In the genomic region with DNA sequence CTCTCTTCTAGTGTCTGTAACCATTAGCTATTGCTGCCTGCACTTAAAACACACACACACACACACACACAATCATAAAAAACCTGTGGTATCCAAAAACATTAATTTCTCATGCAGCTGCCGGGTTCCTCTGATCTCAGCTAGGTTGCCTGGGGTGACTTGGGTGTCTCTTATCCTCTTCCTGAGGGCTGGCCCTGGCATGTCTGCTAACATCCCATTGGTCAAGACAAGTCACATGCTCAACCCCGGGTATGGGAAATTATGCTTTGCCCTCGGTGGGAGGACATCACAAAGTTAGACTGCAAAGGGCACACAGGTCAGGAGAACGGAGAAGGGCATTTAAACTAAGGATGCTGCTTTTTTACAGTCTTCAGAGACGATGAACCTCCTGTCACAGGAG, we compare ENCODE assay signal across 1 cellular context.
TF ChIP-seq lines count a peak whose summit lies in the region.

No MANE protein-coding gene starts in this region.

TF ChIP-seq in GM12878, 131 proteins besides CTCF, POLR2A, EP300 and RAD21:
- TF ChIP-seq FOS (IDR thresholded peaks at IDR 0.05; ENCODE audit: borderline replicate concordance, extremely low read depth, insufficient read length) (no peak), CHD2 (IDR thresholded peaks at IDR 0.05; ENCODE audit: borderline replicate concordance, low read depth, low read length) (no peak), SREBF1 (IDR thresholded peaks at IDR 0.05; ENCODE audit: low read length) (no peak), PAX5 (IDR thresholded peaks at IDR 0.05; ENCODE audit: borderline replicate concordance, low read depth, low read length) (no peak), MEF2A (IDR thresholded peaks at IDR 0.05; ENCODE audit: insufficient read depth, low read depth, low read length) (no peak), PML (IDR thresholded peaks at IDR 0.05; ENCODE audit: low read length) (no peak), JUND (IDR thresholded peaks at IDR 0.05; ENCODE audit: low read depth, low read length) (no peak), HCFC1 (IDR thresholded peaks at IDR 0.05; ENCODE audit: low read length) (no peak), TCF7 (IDR thresholded peaks at IDR 0.05; ENCODE audit: borderline replicate concordance) (no peak), RAD51 (IDR thresholded peaks at IDR 0.05) (peak; percentile 68), NR2F1 (conservative IDR thresholded peaks at IDR 0.05) (peak; percentile 39; the same call in 1 of the 2 replicates), POLR2AphosphoS5 (IDR thresholded peaks at IDR 0.05; ENCODE audit: low read length) (no peak), WRNIP1 (IDR thresholded peaks at IDR 0.05; ENCODE audit: borderline replicate concordance, low read depth, low read length) (no peak), CHD4 (IDR thresholded peaks at IDR 0.05) (no peak), TARDBP (IDR thresholded peaks at IDR 0.05; ENCODE audit: borderline replicate concordance) (no peak), KLF5 (IDR thresholded peaks at IDR 0.05; ENCODE audit: partially characterized antibody) (no peak), ZZZ3 (IDR thresholded peaks at IDR 0.05; ENCODE audit: control insufficient read depth, insufficient read length, low read depth) (no peak)
- TF ChIP-seq, protein P1, sequence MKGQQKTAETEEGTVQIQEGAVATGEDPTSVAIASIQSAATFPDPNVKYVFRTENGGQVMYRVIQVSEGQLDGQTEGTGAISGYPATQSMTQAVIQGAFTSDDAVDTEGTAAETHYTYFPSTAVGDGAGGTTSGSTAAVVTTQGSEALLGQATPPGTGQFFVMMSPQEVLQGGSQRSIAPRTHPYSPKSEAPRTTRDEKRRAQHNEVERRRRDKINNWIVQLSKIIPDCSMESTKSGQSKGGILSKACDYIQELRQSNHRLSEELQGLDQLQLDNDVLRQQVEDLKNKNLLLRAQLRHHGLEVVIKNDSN (IDR thresholded peaks at IDR 0.05; ENCODE audit: borderline replicate concordance, extremely low read length, insufficient read depth, low read depth, low read length), result peak; percentile 64
- TF ChIP-seq, protein P2, sequence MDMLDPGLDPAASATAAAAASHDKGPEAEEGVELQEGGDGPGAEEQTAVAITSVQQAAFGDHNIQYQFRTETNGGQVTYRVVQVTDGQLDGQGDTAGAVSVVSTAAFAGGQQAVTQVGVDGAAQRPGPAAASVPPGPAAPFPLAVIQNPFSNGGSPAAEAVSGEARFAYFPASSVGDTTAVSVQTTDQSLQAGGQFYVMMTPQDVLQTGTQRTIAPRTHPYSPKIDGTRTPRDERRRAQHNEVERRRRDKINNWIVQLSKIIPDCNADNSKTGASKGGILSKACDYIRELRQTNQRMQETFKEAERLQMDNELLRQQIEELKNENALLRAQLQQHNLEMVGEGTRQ (IDR thresholded peaks at IDR 0.05; ENCODE audit: borderline replicate concordance, low read depth, low read length), result peak; percentile 5; the same call in 1 of the 2 replicates
- TF ChIP-seq, protein P3, sequence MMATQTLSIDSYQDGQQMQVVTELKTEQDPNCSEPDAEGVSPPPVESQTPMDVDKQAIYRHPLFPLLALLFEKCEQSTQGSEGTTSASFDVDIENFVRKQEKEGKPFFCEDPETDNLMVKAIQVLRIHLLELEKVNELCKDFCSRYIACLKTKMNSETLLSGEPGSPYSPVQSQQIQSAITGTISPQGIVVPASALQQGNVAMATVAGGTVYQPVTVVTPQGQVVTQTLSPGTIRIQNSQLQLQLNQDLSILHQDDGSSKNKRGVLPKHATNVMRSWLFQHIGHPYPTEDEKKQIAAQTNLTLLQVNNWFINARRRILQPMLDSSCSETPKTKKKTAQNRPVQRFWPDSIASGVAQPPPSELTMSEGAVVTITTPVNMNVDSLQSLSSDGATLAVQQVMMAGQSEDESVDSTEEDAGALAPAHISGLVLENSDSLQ (IDR thresholded peaks at IDR 0.05), result no peak
- TF ChIP-seq, protein P4, sequence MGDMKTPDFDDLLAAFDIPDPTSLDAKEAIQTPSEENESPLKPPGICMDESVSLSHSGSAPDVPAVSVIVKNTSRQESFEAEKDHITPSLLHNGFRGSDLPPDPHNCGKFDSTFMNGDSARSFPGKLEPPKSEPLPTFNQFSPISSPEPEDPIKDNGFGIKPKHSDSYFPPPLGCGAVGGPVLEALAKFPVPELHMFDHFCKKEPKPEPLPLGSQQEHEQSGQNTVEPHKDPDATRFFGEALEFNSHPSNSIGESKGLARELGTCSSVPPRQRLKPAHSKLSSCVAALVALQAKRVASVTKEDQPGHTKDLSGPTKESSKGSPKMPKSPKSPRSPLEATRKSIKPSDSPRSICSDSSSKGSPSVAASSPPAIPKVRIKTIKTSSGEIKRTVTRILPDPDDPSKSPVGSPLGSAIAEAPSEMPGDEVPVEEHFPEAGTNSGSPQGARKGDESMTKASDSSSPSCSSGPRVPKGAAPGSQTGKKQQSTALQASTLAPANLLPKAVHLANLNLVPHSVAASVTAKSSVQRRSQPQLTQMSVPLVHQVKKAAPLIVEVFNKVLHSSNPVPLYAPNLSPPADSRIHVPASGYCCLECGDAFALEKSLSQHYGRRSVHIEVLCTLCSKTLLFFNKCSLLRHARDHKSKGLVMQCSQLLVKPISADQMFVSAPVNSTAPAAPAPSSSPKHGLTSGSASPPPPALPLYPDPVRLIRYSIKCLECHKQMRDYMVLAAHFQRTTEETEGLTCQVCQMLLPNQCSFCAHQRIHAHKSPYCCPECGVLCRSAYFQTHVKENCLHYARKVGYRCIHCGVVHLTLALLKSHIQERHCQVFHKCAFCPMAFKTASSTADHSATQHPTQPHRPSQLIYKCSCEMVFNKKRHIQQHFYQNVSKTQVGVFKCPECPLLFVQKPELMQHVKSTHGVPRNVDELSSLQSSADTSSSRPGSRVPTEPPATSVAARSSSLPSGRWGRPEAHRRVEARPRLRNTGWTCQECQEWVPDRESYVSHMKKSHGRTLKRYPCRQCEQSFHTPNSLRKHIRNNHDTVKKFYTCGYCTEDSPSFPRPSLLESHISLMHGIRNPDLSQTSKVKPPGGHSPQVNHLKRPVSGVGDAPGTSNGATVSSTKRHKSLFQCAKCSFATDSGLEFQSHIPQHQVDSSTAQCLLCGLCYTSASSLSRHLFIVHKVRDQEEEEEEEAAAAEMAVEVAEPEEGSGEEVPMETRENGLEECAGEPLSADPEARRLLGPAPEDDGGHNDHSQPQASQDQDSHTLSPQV (IDR thresholded peaks at IDR 0.05), result no peak
